Comparison of ENCODE assay signal across 1 cellular context in the genomic region with DNA sequence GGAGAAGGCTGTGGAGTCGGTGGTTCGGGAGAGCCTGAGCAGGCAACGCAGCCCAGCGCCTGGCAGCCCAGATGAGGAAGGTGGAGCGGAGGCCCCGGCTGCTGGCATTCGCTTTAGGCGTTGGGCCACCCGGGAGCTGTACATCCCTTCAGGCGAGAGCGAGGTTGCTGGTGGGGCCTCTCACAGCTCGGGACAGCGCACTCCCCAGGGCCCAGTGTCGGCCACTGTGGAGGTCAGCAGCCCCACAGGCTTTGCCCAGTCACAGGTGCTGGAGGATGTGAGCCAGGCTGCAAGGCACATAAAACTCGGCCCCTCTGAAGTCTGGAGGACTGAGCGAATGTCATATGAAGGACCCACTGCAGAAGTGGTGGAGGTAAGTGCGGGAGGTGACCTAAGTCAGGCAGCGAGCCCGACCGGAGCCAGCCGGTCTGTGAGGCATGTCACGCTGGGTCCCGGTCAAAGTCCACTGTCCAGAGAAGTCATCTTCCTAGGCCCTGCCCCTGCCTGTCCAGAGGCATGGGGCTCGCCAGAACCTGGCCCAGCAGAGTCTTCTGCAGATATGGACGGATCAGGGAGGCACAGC.
TF ChIP-seq lines count a peak whose summit lies in the region.

No MANE protein-coding gene starts in this region.

TF ChIP-seq in HepG2, 621 proteins besides CTCF, POLR2A, EP300 and RAD21 (continued from another document and continues in another):
- TF ChIP-seq, protein P1, sequence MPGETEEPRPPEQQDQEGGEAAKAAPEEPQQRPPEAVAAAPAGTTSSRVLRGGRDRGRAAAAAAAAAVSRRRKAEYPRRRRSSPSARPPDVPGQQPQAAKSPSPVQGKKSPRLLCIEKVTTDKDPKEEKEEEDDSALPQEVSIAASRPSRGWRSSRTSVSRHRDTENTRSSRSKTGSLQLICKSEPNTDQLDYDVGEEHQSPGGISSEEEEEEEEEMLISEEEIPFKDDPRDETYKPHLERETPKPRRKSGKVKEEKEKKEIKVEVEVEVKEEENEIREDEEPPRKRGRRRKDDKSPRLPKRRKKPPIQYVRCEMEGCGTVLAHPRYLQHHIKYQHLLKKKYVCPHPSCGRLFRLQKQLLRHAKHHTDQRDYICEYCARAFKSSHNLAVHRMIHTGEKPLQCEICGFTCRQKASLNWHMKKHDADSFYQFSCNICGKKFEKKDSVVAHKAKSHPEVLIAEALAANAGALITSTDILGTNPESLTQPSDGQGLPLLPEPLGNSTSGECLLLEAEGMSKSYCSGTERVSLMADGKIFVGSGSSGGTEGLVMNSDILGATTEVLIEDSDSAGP (CRISPR knock-in tag; IDR thresholded peaks at IDR 0.05; ENCODE audit: borderline replicate concordance): peak; percentile 62; the same call in 1 of the 2 replicates
- TF ChIP-seq RORA (CRISPR knock-in tag; IDR thresholded peaks at IDR 0.05) (no peak), SPEN (CRISPR knock-in tag; IDR thresholded peaks at IDR 0.05; ENCODE audit: low read depth) (peak; percentile 49; the same call in 1 of the 2 replicates), PRDM10 (CRISPR knock-in tag; IDR thresholded peaks at IDR 0.05; ENCODE audit: low read depth) (0 out of 2 replicates have a peak, but pooled peaks have one; percentile 55), MAFF (IDR thresholded peaks at IDR 0.05; ENCODE audit: low read depth, low read length) (no peak), FOXK2 (IDR thresholded peaks at IDR 0.05) (no peak), SYNCRIP (IDR thresholded peaks at IDR 0.05; ENCODE audit: insufficient read depth, low read depth, low read length) (no peak), SMAD9 (CRISPR knock-in tag; IDR thresholded peaks at IDR 0.05) (no peak), ZNF460 (CRISPR knock-in tag; IDR thresholded peaks at IDR 0.05; ENCODE audit: borderline replicate concordance) (no peak), MYC (CRISPR knock-in tag; IDR thresholded peaks at IDR 0.05; ENCODE audit: borderline replicate concordance) (peak; percentile 64; the same call in 1 of the 2 replicates), TMF1 (CRISPR knock-in tag; IDR thresholded peaks at IDR 0.05; ENCODE audit: low read depth) (no peak), ELF3 (CRISPR knock-in tag; IDR thresholded peaks at IDR 0.05) (peak; percentile 39; the same call in 1 of the 2 replicates), ZNF251 (CRISPR knock-in tag; IDR thresholded peaks at IDR 0.05) (no peak), NONO (IDR thresholded peaks at IDR 0.05) (no peak), NONO (CRISPR knock-in tag; conservative IDR thresholded peaks at IDR 0.05) (no peak), ZNF143 (CRISPR knock-in tag; IDR thresholded peaks at IDR 0.05) (0 out of 2 replicates have a peak, but pooled peaks have one; percentile 12), GMEB1 (CRISPR knock-in tag; IDR thresholded peaks at IDR 0.05; ENCODE audit: borderline replicate concordance) (no peak), ZNF724P (CRISPR knock-in tag; IDR thresholded peaks at IDR 0.05; ENCODE audit: borderline replicate concordance) (no peak), ZNF770 (CRISPR knock-in tag; IDR thresholded peaks at IDR 0.05) (no peak), ZNF672 (CRISPR knock-in tag; IDR thresholded peaks at IDR 0.05) (no peak), ZNF235 (CRISPR knock-in tag; IDR thresholded peaks at IDR 0.05; ENCODE audit: borderline replicate concordance) (no peak), ISX (CRISPR knock-in tag; conservative IDR thresholded peaks at IDR 0.05) (no peak)
- TF ChIP-seq, protein P2, sequence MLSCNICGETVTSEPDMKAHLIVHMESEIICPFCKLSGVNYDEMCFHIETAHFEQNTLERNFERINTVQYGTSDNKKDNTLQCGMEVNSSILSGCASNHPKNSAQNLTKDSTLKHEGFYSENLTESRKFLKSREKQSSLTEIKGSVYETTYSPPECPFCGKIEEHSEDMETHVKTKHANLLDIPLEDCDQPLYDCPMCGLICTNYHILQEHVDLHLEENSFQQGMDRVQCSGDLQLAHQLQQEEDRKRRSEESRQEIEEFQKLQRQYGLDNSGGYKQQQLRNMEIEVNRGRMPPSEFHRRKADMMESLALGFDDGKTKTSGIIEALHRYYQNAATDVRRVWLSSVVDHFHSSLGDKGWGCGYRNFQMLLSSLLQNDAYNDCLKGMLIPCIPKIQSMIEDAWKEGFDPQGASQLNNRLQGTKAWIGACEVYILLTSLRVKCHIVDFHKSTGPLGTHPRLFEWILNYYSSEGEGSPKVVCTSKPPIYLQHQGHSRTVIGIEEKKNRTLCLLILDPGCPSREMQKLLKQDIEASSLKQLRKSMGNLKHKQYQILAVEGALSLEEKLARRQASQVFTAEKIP (CRISPR knock-in tag; IDR thresholded peaks at IDR 0.05; ENCODE audit: borderline replicate concordance): no peak
- TF ChIP-seq, protein P3, sequence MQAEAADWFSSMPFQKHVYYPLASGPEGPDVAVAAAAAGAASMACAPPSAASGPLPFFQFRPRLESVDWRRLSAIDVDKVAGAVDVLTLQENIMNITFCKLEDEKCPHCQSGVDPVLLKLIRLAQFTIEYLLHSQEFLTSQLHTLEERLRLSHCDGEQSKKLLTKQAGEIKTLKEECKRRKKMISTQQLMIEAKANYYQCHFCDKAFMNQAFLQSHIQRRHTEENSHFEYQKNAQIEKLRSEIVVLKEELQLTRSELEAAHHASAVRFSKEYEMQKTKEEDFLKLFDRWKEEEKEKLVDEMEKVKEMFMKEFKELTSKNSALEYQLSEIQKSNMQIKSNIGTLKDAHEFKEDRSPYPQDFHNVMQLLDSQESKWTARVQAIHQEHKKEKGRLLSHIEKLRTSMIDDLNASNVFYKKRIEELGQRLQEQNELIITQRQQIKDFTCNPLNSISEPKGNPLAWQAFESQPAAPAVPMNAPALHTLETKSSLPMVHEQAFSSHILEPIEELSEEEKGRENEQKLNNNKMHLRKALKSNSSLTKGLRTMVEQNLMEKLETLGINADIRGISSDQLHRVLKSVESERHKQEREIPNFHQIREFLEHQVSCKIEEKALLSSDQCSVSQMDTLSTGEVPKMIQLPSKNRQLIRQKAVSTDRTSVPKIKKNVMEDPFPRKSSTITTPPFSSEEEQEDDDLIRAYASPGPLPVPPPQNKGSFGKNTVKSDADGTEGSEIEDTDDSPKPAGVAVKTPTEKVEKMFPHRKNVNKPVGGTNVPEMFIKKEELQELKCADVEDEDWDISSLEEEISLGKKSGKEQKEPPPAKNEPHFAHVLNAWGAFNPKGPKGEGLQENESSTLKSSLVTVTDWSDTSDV (CRISPR knock-in tag; IDR thresholded peaks at IDR 0.05): 0 out of 2 replicates have a peak, but pooled peaks have one; percentile 63
- TF ChIP-seq, protein P4, sequence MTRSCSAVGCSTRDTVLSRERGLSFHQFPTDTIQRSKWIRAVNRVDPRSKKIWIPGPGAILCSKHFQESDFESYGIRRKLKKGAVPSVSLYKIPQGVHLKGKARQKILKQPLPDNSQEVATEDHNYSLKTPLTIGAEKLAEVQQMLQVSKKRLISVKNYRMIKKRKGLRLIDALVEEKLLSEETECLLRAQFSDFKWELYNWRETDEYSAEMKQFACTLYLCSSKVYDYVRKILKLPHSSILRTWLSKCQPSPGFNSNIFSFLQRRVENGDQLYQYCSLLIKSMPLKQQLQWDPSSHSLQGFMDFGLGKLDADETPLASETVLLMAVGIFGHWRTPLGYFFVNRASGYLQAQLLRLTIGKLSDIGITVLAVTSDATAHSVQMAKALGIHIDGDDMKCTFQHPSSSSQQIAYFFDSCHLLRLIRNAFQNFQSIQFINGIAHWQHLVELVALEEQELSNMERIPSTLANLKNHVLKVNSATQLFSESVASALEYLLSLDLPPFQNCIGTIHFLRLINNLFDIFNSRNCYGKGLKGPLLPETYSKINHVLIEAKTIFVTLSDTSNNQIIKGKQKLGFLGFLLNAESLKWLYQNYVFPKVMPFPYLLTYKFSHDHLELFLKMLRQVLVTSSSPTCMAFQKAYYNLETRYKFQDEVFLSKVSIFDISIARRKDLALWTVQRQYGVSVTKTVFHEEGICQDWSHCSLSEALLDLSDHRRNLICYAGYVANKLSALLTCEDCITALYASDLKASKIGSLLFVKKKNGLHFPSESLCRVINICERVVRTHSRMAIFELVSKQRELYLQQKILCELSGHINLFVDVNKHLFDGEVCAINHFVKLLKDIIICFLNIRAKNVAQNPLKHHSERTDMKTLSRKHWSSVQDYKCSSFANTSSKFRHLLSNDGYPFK (CRISPR knock-in tag; IDR thresholded peaks at IDR 0.05; ENCODE audit: borderline replicate concordance): 0 out of 2 replicates have a peak, but pooled peaks have one; percentile 12
- TF ChIP-seq, protein P5, sequence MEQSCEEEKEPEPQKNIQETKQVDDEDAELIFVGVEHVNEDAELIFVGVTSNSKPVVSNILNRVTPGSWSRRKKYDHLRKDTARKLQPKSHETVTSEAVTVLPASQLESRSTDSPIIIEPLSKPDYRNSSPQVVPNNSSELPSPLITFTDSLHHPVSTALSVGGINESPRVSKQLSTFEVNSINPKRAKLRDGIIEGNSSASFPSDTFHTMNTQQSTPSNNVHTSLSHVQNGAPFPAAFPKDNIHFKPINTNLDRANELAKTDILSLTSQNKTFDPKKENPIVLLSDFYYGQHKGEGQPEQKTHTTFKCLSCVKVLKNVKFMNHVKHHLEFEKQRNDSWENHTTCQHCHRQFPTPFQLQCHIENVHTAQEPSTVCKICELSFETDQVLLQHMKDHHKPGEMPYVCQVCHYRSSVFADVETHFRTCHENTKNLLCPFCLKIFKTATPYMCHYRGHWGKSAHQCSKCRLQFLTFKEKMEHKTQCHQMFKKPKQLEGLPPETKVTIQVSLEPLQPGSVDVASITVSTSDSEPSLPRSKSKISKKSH (CRISPR knock-in tag; IDR thresholded peaks at IDR 0.05; ENCODE audit: borderline replicate concordance): no peak; the same call in 1 of the 2 replicates
- TF ChIP-seq, protein P6, sequence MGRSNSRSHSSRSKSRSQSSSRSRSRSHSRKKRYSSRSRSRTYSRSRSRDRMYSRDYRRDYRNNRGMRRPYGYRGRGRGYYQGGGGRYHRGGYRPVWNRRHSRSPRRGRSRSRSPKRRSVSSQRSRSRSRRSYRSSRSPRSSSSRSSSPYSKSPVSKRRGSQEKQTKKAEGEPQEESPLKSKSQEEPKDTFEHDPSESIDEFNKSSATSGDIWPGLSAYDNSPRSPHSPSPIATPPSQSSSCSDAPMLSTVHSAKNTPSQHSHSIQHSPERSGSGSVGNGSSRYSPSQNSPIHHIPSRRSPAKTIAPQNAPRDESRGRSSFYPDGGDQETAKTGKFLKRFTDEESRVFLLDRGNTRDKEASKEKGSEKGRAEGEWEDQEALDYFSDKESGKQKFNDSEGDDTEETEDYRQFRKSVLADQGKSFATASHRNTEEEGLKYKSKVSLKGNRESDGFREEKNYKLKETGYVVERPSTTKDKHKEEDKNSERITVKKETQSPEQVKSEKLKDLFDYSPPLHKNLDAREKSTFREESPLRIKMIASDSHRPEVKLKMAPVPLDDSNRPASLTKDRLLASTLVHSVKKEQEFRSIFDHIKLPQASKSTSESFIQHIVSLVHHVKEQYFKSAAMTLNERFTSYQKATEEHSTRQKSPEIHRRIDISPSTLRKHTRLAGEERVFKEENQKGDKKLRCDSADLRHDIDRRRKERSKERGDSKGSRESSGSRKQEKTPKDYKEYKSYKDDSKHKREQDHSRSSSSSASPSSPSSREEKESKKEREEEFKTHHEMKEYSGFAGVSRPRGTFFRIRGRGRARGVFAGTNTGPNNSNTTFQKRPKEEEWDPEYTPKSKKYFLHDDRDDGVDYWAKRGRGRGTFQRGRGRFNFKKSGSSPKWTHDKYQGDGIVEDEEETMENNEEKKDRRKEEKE (IDR thresholded peaks at IDR 0.05): no peak
